Comparison of ENCODE assay signal across 9 cellular contexts in the genomic region with DNA sequence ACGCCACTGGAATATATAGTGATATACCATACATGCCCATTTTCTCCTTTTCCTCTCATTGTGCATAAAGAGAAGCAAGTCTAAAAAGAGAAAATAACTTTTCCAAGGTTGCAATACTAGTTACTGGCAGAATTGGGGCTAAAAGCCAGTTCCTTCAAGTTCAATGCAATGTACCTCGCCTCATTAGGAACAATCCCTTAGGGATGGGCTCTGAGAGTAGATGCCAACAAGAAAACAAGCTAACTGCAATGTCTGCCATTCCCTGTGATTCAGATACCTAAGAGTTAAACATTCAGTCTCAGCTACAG.
DNase-seq lines count a peak whose midpoint lies in the region; ATAC-seq and TF ChIP-seq lines count a peak whose summit lies in the region.
"Had no signal": no experiment of that assay in that cellular context is flagged by ENCODE, and none has a peak within 500 bp of the region (broad histone marks: within the 10 kb centered on the region; RNA-seq: fewer than 3 reads in every experiment).

No MANE protein-coding gene starts in this region.

- CTCF ChIA-PET in IMR-90 (lab: Yijun Ruan, JAX), result interaction anchor here (1.4 kb wide), 1 partner anchor 74 kb away, joined by 3 read pairs; no protein-coding TSS in a partner anchor

- peak overlapping the region; percentile 18; the same call in 1 of the 2 replicates for H3K27ac ChIP-seq in IMR-90 (ENCODE audit: insufficient read depth, low read length)
- H3K27ac ChIP-seq in ascending aorta, result peak overlapping the region; percentile 50 to 83
- H3K27ac ChIP-seq in layer of hippocampus (ENCODE audit: low read depth, low read length), result peak overlapping the region; percentile 36
- peak overlapping the region; percentile 68 for H3K27ac ChIP-seq in stomach smooth muscle (ENCODE audit: low read length)

- H3K56ac ChIP-seq in IMR-90 (ENCODE audit: extremely low read depth, insufficient read depth, low read length), result peak overlapping the region; percentile 46; the same call in 1 of the 2 replicates

- H3K9me1 ChIP-seq in IMR-90 (ENCODE audit: insufficient read depth, low read length), result peaks cover 19% of the 10 kb centered on the region

- peaks cover 30 to 86% of the 10 kb centered on the region in 2 experiments for H3K79me1 ChIP-seq in IMR-90 (ENCODE audit: low read depth in 1 of 2, low read length in 2 of 2)

- no peak overlapping the region for H2AFZ ChIP-seq in IMR-90 (replicated peaks; ENCODE audit: low read length, poor library complexity)

- dilution Hi-C loops in IMR-90 (cut with HindIII; ENCODE audit: low sequenced_read_pairs, unreplicated experiment), result no loop called here

- no peak overlapping the region for H3K4me3 ChIP-seq in IMR-90 (ENCODE audit: insufficient read depth, low read depth, low read length)
- H3K4me3 ChIP-seq in ascending aorta, result peak overlapping the region; percentile 58 to 66
- peak overlapping the region; percentile 58 to 75 for H3K4me3 ChIP-seq in stomach smooth muscle (ENCODE audit: low read length in 2 of 2)
- H3K4me3 ChIP-seq: GM12878 had no signal

- H4K20me1 ChIP-seq in IMR-90 (ENCODE audit: insufficient read depth, low read length), result peaks cover 47% of the 10 kb centered on the region

- no peaks in the 10 kb centered on the region for H3K9me3 ChIP-seq in IMR-90 (ENCODE audit: control insufficient read depth, insufficient read depth, low read length)
- no peaks in the 10 kb centered on the region for H3K9me3 ChIP-seq in ascending aorta
- H3K9me3 ChIP-seq in stomach smooth muscle (ENCODE audit: control insufficient read depth in 2 of 2, low read length in 2 of 2), result no peaks in the 10 kb centered on the region

- no TSS peak for BruUV-seq in IMR-90 (replicated peaks; lab: Mats Ljungman, UMichigan)

- H2BK20ac ChIP-seq in IMR-90 (ENCODE audit: low read depth, low read length), result no peak overlapping the region

- no peak overlapping the region for H4K91ac ChIP-seq in IMR-90 (ENCODE audit: insufficient read depth, low read depth, low read length)

- H3K4me2 ChIP-seq in IMR-90 (ENCODE audit: low read depth, low read length), result peak overlapping the region; percentile 73; the same call in 1 of the 2 replicates

- H3K14ac ChIP-seq in IMR-90 (replicated peaks; ENCODE audit: low read depth, low read length), result peak overlapping the region; percentile 39; the same call in 1 of the 2 replicates

- POLR2A ChIA-PET in IMR-90 (lab: Charles Lee; ENCODE audit: unreplicated experiment), result interaction anchor here (0.9 kb wide), 1 partner anchor 284 kb away, joined by 4 read pairs; no protein-coding TSS in a partner anchor

- H2BK5ac ChIP-seq in IMR-90 (ENCODE audit: low read depth, low read length, poor library complexity, severe bottlenecking), result peak overlapping the region; percentile 74

- in situ Hi-C loops in IMR-90 (cut with MboI; ENCODE audit: low sequenced_read_pairs), result no loop called here

- H3K18ac ChIP-seq in IMR-90 (ENCODE audit: low read depth, low read length), result no peak overlapping the region

- no CpG with 5 or more reads among the region's 2 CpGs for WGBS in IMR-90 (ENCODE audit: extremely low coverage in 2 of 2, insufficient read length in 1 of 2), 2 experiments

- intact Hi-C loops in IMR-90 (cut with micrococcal nuclease), result no loop called here
- intact Hi-C loops in ascending aorta (cut with DNase I), result loop anchor here (2.0 kb wide), 1 partner anchor 20 kb away; no protein-coding TSS in a partner anchor

- TF ChIP-seq POLR2A in IMR-90 (IDR thresholded peaks at IDR 0.05; ENCODE audit: low read depth, low read length), result no peak

- TF ChIP-seq RAD21 in IMR-90 (IDR thresholded peaks at IDR 0.05; ENCODE audit: low read length), result no peak

- peak overlapping the region; percentile 17; the same call in 1 of the 3 replicates for H2BK15ac ChIP-seq in IMR-90 (ENCODE audit: low read depth, low read length)

- peak overlapping the region in 1 of 2 experiments; percentile 81; a peak in 2 of 4 replicates for H4K8ac ChIP-seq in IMR-90 (ENCODE audit: low read depth in 2 of 2, low read length in 2 of 2)

- no peak for DNase-seq in IMR-90
- DNase-seq in ascending aorta (ENCODE audit: low spot score in 2 of 2), result no peak
- DNase-seq in OCI-M2 (lab: John Stamatoyannopoulos, UW; ENCODE audit: unreplicated experiment), result no peak
- DNase-seq in GM03348 (ENCODE audit: low spot score), result no peak
- DNase-seq: NCI-H1417 treated with DMSO at 0.1 percent for 48 hours had no signal

- H2AK5ac ChIP-seq in IMR-90 (ENCODE audit: low read depth, low read length), result no peak overlapping the region

- H2BK120ac ChIP-seq in IMR-90 (ENCODE audit: low read depth, low read length), result peak overlapping the region; percentile 35; the same call in 1 of the 2 replicates

- H3K23ac ChIP-seq in IMR-90 (ENCODE audit: low read depth, low read length), result no peak overlapping the region

- H3K4me1 ChIP-seq in IMR-90 (ENCODE audit: control insufficient read depth, insufficient read depth, low read length), result peaks cover 12% of the 10 kb centered on the region
- H3K4me1 ChIP-seq in ascending aorta, result peaks cover 7 to 35% of the 10 kb centered on the region in 2 donors
- peaks cover 50% of the 10 kb centered on the region for H3K4me1 ChIP-seq in stomach smooth muscle (ENCODE audit: control insufficient read depth, insufficient read depth, low read length)

- no peak overlapping the region for H3K4ac ChIP-seq in IMR-90 (ENCODE audit: low read depth, low read length)

- H3K27me3 ChIP-seq in IMR-90 (ENCODE audit: control insufficient read depth, insufficient read depth, low read length), result no peaks in the 10 kb centered on the region
- H3K27me3 ChIP-seq in ascending aorta, result no peaks in the 10 kb centered on the region
- H3K27me3 ChIP-seq in layer of hippocampus (ENCODE audit: control insufficient read depth, insufficient read depth, low read length), result no peaks in the 10 kb centered on the region
- no peaks in the 10 kb centered on the region for H3K27me3 ChIP-seq in stomach smooth muscle (ENCODE audit: control insufficient read depth in 1 of 2, insufficient read depth in 2 of 2, low read length in 2 of 2)

- H3K36me3 ChIP-seq in IMR-90 (ENCODE audit: control insufficient read depth, insufficient read depth, low read length) (no peaks in the 10 kb centered on the region), ascending aorta (no peaks in the 10 kb centered on the region), stomach smooth muscle (ENCODE audit: control insufficient read depth in 2 of 2, insufficient read depth in 2 of 2, low read length in 2 of 2) (no peaks in the 10 kb centered on the region)

- TF ChIP-seq CTCF in IMR-90 (conservative IDR thresholded peaks at IDR 0.05; ENCODE audit: low read depth, low read length) (no peak), ascending aorta (IDR thresholded peaks at IDR 0.05) (no peak)

- H3K9ac ChIP-seq in IMR-90 (ENCODE audit: low read depth, low read length), result peak overlapping the region; percentile 29; the same call in 1 of the 2 replicates
- peak overlapping the region; percentile 10 to 73 for H3K9ac ChIP-seq in stomach smooth muscle (ENCODE audit: low read length in 2 of 2)

- H4K5ac ChIP-seq in IMR-90 (ENCODE audit: low read depth, low read length), result no peak overlapping the region

- ATAC-seq in IMR-90 (ENCODE audit: low read depth) (no peak), GM21786 (IDR thresholded peaks at IDR 0.05; ENCODE audit: unreplicated experiment) (no peak)
- ATAC-seq: GM12878 had no signal

- no peak overlapping the region for H2AK9ac ChIP-seq in IMR-90 (replicated peaks; ENCODE audit: low read depth, low read length, poor library complexity)

TF ChIP-seq in IMR-90, 13 proteins besides CTCF, POLR2A, EP300 and RAD21:
- TF ChIP-seq RCOR1 (IDR thresholded peaks at IDR 0.05; ENCODE audit: insufficient replicate concordance, low read length) (no peak), FOS (IDR thresholded peaks at IDR 0.05; ENCODE audit: low read depth, low read length) (no peak), MAFK (IDR thresholded peaks at IDR 0.05; ENCODE audit: low read depth, low read length) (no peak), CEBPB (IDR thresholded peaks at IDR 0.05; ENCODE audit: low read depth, low read length) (no peak), ELK1 (IDR thresholded peaks at IDR 0.05; ENCODE audit: borderline replicate concordance, low read depth, low read length) (no peak), CHD1 (IDR thresholded peaks at IDR 0.05; ENCODE audit: low read depth, low read length) (no peak), NFE2L2 (IDR thresholded peaks at IDR 0.05; ENCODE audit: low read depth, low read length) (no peak), USF2 (IDR thresholded peaks at IDR 0.05; ENCODE audit: low read depth, low read length) (no peak), MXI1 (IDR thresholded peaks at IDR 0.05; ENCODE audit: borderline replicate concordance, low read depth, low read length) (no peak)

Comparison
In these comparisons a context has a peak if more than half of its experiments do, and no peak if none do; other contexts are left out.
1. H3K27ac ChIP-seq: peak in every context shown above with its lines; median percentile 68 in stomach smooth muscle; 66 in ascending aorta; 36 in layer of hippocampus; 18 in IMR-90.